14 cellular contexts compared by ENCODE assay signal in the genomic region with DNA sequence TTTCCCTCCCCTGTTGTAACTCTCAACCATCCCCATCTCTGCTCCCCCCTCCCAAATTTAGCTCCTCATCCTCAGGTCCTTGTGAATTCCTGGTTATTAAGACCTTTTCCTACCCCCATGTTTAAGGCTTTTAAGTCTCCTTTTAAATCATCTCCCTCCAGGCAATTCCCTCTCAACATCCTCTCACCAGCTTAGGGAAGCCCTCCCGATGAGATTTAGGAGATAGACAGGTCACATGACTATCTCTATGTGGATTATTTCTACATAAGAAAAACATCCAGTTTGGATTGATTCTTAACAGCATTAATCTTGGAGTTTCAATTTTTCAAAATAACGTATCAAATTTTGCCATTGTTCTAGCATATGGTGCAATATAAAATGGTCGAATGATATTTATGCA.
"Had no signal": no experiment of that assay in that cellular context is flagged by ENCODE, and none has a peak within 500 bp of the region (broad histone marks: within the 10 kb centered on the region; RNA-seq: fewer than 3 reads in every experiment).

No MANE protein-coding gene starts in this region.

- H3K27me3 ChIP-seq: body of pancreas, hepatocyte, ovary, thyroid gland had no signal

- H2AFZ ChIP-seq: hepatocyte had no signal

- H3K9me3 ChIP-seq: body of pancreas, ovary, thyroid gland had no signal

- ATAC-seq: T-helper 17 cell had no signal

- H3K27ac Mint-ChIP-seq: activated CD4-positive, alpha-beta T cell treated with anti-CD3 and anti-CD28 coated beads, Interleukin-2, amount 10 ng/mL, durations not matched to agents 7 days and 5 days; activated T-helper 2 cell treated with anti-CD3 and anti-CD28 coated beads, Interferon-gamma antibody, Interleukin-2, Interleukin-4, amounts not matched to agents 10 μg/mL and 5 μg/mL and 100 μg/mL, durations not matched to agents 14 hours and 24 hours and 36 hours; T-helper 17 cell had no signal

- H3K79me2 ChIP-seq: hepatocyte had no signal

- H3K4me3 ChIP-seq: body of pancreas, hepatocyte, ovary, thyroid gland had no signal

- H3K4me3 Mint-ChIP-seq: activated CD4-positive, alpha-beta T cell treated with anti-CD3 and anti-CD28 coated beads, Interleukin-2, amount 10 ng/mL, durations not matched to agents 7 days and 5 days; T-helper 17 cell had no signal

- H3K27ac ChIP-seq: body of pancreas, hepatocyte, ovary, thyroid gland had no signal

- H3K4me2 ChIP-seq: hepatocyte had no signal

- H3K36me3 ChIP-seq: ovary, thyroid gland had no signal

- H3K9me3 Mint-ChIP-seq: activated CD4-positive, alpha-beta T cell treated with anti-CD3 and anti-CD28 coated beads, Interleukin-2, amount 10 ng/mL, durations not matched to agents 7 days and 5 days; activated T-helper 2 cell treated with anti-CD3 and anti-CD28 coated beads, Interferon-gamma antibody, Interleukin-2, Interleukin-4, amounts not matched to agents 10 μg/mL and 5 μg/mL and 100 μg/mL, durations not matched to agents 14 hours and 24 hours and 36 hours had no signal

- DNase-seq: activated CD4-positive, alpha-beta T cell treated with anti-CD3 and anti-CD28 coated beads, Interleukin-2, amount 10 ng/mL, durations not matched to agents 7 days and 5 days; activated CD4-positive, CD25-positive, alpha-beta regulatory T cell; activated CD8-positive, alpha-beta memory T cell treated with anti-CD3 and anti-CD28 coated beads for 24 hours; activated naive CD4-positive, alpha-beta T cell treated with anti-CD3 and anti-CD28 coated beads, Interleukin-2, amount 50 U/mL, for 16 hours; central memory CD4-positive, alpha-beta T cell; cortex of kidney; effector memory CD4-positive, alpha-beta T cell; ovary; retina; T-helper 17 cell; thyroid gland had no signal
